22 cellular contexts compared by ENCODE assay signal in genomic region chr2:30463535-30463934, GRCh38. TPM values are rescaled to one million over a fixed set of nuclear protein-coding genes. Genes with fewer than 3 reads are reported as not detected.
A peak's percentile ranks its signal among the peaks of the same experiment; 100 is the strongest.
DNase-seq lines count a peak whose midpoint lies in the region; ATAC-seq, FAIRE-seq and TF ChIP-seq lines count a peak whose summit lies in the region.
"Had no signal": no experiment of that assay in that cellular context is flagged by ENCODE, and none has a peak within 500 bp of the region (broad histone marks: within the 10 kb centered on the region; RNA-seq: fewer than 3 reads in every experiment).

No MANE protein-coding gene starts in this region.

- H3K4me3 Mint-ChIP-seq in activated naive CD8-positive, alpha-beta T cell: no peak overlapping the region
- no peak overlapping the region for H3K4me3 Mint-ChIP-seq in activated naive CD8-positive, alpha-beta T cell treated with anti-CD3 and anti-CD28 coated beads, Interleukin-2, amount 50 U/mL, for 24 hours
- no peak overlapping the region for H3K4me3 Mint-ChIP-seq in stimulated activated naive B cell treated with anti-CD40 and anti-IgM and Interleukin-4, amounts not matched to agents 10 μg/mL and 1 μg/mL and 100 μg/mL, for 72 hours
- no peak overlapping the region for H3K4me3 Mint-ChIP-seq in T-helper 2 cell treated with Interferon-gamma antibody and Interleukin-4, amounts not matched to agents 5 μg/mL and 100 μg/mL, for 36 hours
- H3K4me3 Mint-ChIP-seq in stimulated activated effector memory CD8-positive, alpha-beta T cell treated with anti-CD3 and anti-CD28 coated beads, Interleukin-12 subunit alpha, Interleukin-12 subunit beta, amount 100 ng/mL, for 72 hours: no peak overlapping the region
- H3K4me3 Mint-ChIP-seq: CD4-positive, alpha-beta memory T cell had no signal

- H3K4me1 ChIP-seq in DOHH2 (ENCODE audit: control insufficient read depth, low read length) (peaks cover 37% of the 10 kb centered on the region), GM12878 (ENCODE audit: control insufficient read depth, insufficient read depth, low read length) (peaks cover 3% of the 10 kb centered on the region; the same call in 1 of the 2 replicates)

- H3K27me3 Mint-ChIP-seq in activated naive CD8-positive, alpha-beta T cell: no peaks in the 10 kb centered on the region
- no peaks in the 10 kb centered on the region for H3K27me3 Mint-ChIP-seq in activated naive CD8-positive, alpha-beta T cell treated with anti-CD3 and anti-CD28 coated beads, Interleukin-2, amount 50 U/mL, for 24 hours
- H3K27me3 Mint-ChIP-seq in stimulated activated naive B cell treated with anti-CD40 and anti-IgM and Interleukin-4, amounts not matched to agents 10 μg/mL and 1 μg/mL and 100 μg/mL, for 72 hours: no peaks in the 10 kb centered on the region
- H3K27me3 Mint-ChIP-seq in T-helper 2 cell treated with Interferon-gamma antibody and Interleukin-4, amounts not matched to agents 5 μg/mL and 100 μg/mL, for 36 hours (ENCODE audit: low read depth): no peaks in the 10 kb centered on the region
- H3K27me3 Mint-ChIP-seq: CD4-positive, alpha-beta memory T cell had no signal

- no peak for TF ChIP-seq EP300 in GM12878 (IDR thresholded peaks at IDR 0.05; ENCODE audit: borderline replicate concordance in 1 of 2, control insufficient read depth in 1 of 2, low read depth in 2 of 2, low read length in 2 of 2)

- H3F3A ChIP-seq in DOHH2 (ENCODE audit: control insufficient read depth, insufficient read depth): peaks cover 9% of the 10 kb centered on the region

- H3K9me2 ChIP-seq in DOHH2 (replicated peaks; ENCODE audit: control insufficient read depth, low read length): no peaks in the 10 kb centered on the region

- no peak for ATAC-seq in activated naive CD8-positive, alpha-beta T cell treated with anti-CD3 and anti-CD28 coated beads, Interleukin-2, amount 50 U/mL, for 24 hours
- no peak; the same call in 1 of the 3 replicates for ATAC-seq in GM12878
- peak; percentile 53 to 64 for ATAC-seq in stimulated activated naive B cell treated with anti-CD40 and anti-IgM and Interleukin-4, amounts not matched to agents 10 μg/mL and 1 μg/mL and 100 μg/mL, for 72 hours (replicated peaks)
- ATAC-seq in stimulated activated effector memory CD8-positive, alpha-beta T cell treated with anti-CD3 and anti-CD28 coated beads, Interleukin-12 subunit alpha, Interleukin-12 subunit beta, amount 100 ng/mL, for 72 hours: no peak
- ATAC-seq: A549, HCT116 had no signal

- intact Hi-C loops in GM12878 (cut with micrococcal nuclease; ENCODE audit: unreplicated experiment): no loop called here

- H3K4me1 Mint-ChIP-seq in activated naive CD8-positive, alpha-beta T cell (ENCODE audit: low read depth): peaks cover 66% of the 10 kb centered on the region
- peaks cover 42% of the 10 kb centered on the region for H3K4me1 Mint-ChIP-seq in activated naive CD8-positive, alpha-beta T cell treated with anti-CD3 and anti-CD28 coated beads, Interleukin-2, amount 50 U/mL, for 24 hours
- H3K4me1 Mint-ChIP-seq in stimulated activated naive B cell treated with anti-CD40 and anti-IgM and Interleukin-4, amounts not matched to agents 10 μg/mL and 1 μg/mL and 100 μg/mL, for 72 hours: peaks cover 21 to 47% of the 10 kb centered on the region in 2 donors
- H3K4me1 Mint-ChIP-seq in T-helper 2 cell treated with Interferon-gamma antibody and Interleukin-4, amounts not matched to agents 5 μg/mL and 100 μg/mL, for 36 hours (ENCODE audit: low read depth): peaks cover 4% of the 10 kb centered on the region
- peaks cover 24% of the 10 kb centered on the region for H3K4me1 Mint-ChIP-seq in stimulated activated effector memory CD8-positive, alpha-beta T cell treated with anti-CD3 and anti-CD28 coated beads, Interleukin-12 subunit alpha, Interleukin-12 subunit beta, amount 100 ng/mL, for 72 hours

- H4K20me1 ChIP-seq in DOHH2 (ENCODE audit: control insufficient read depth, insufficient read depth, low read depth, low read length) (no peaks in the 10 kb centered on the region), GM12878 (ENCODE audit: control insufficient read depth, insufficient read depth) (no peaks in the 10 kb centered on the region)

- CTCF ChIA-PET in GM12878 (lab: Yijun Ruan, JAX): no interaction called here

- no peak for FAIRE-seq in GM12878 (lab: Jason Lieb, UNC)
- FAIRE-seq: A549, GM12891, GM19239, HTR-8/SVneo had no signal

- 50% methylated on average over 2 of the region's 2 CpGs for WGBS in GM12878 (ENCODE audit: insufficient coverage, insufficient replicate concordance, low lambda C conversion rate, missing lambda C conversion rate)

- no peaks in the 10 kb centered on the region for H3K9me3 Mint-ChIP-seq in activated naive CD8-positive, alpha-beta T cell (ENCODE audit: low read depth)
- H3K9me3 Mint-ChIP-seq in activated naive CD8-positive, alpha-beta T cell treated with anti-CD3 and anti-CD28 coated beads, Interleukin-2, amount 50 U/mL, for 24 hours: peaks cover 4% of the 10 kb centered on the region
- no peaks in the 10 kb centered on the region for H3K9me3 Mint-ChIP-seq in stimulated activated naive B cell treated with anti-CD40 and anti-IgM and Interleukin-4, amounts not matched to agents 10 μg/mL and 1 μg/mL and 100 μg/mL, for 72 hours
- H3K9me3 Mint-ChIP-seq in T-helper 2 cell treated with Interferon-gamma antibody and Interleukin-4, amounts not matched to agents 5 μg/mL and 100 μg/mL, for 36 hours: peaks cover under 1% of the 10 kb centered on the region
- peaks cover under 1% of the 10 kb centered on the region for H3K9me3 Mint-ChIP-seq in stimulated activated effector memory CD8-positive, alpha-beta T cell treated with anti-CD3 and anti-CD28 coated beads, Interleukin-12 subunit alpha, Interleukin-12 subunit beta, amount 100 ng/mL, for 72 hours

- H3K4me2 ChIP-seq in DOHH2 (ENCODE audit: low read length): peak overlapping the region; percentile 30
- no peak overlapping the region for H3K4me2 ChIP-seq in GM12878 (ENCODE audit: control insufficient read depth, insufficient read depth)
- H3K4me2 ChIP-seq: A549 had no signal

- in situ Hi-C loops in GM12878 (cut with MboI): no loop called here

- POLR2A ChIA-PET in GM12878 (lab: Charles Lee): no interaction called here

- peaks cover 6% of the 10 kb centered on the region for H3K36me3 Mint-ChIP-seq in activated naive CD8-positive, alpha-beta T cell
- peaks cover 25% of the 10 kb centered on the region for H3K36me3 Mint-ChIP-seq in activated naive CD8-positive, alpha-beta T cell treated with anti-CD3 and anti-CD28 coated beads, Interleukin-2, amount 50 U/mL, for 24 hours (ENCODE audit: low read depth)
- peaks cover 23 to 30% of the 10 kb centered on the region in 2 donors for H3K36me3 Mint-ChIP-seq in stimulated activated naive B cell treated with anti-CD40 and anti-IgM and Interleukin-4, amounts not matched to agents 10 μg/mL and 1 μg/mL and 100 μg/mL, for 72 hours
- peaks cover 17% of the 10 kb centered on the region for H3K36me3 Mint-ChIP-seq in T-helper 2 cell treated with Interferon-gamma antibody and Interleukin-4, amounts not matched to agents 5 μg/mL and 100 μg/mL, for 36 hours (ENCODE audit: low read depth)
- no peaks in the 10 kb centered on the region for H3K36me3 Mint-ChIP-seq in stimulated activated effector memory CD8-positive, alpha-beta T cell treated with anti-CD3 and anti-CD28 coated beads, Interleukin-12 subunit alpha, Interleukin-12 subunit beta, amount 100 ng/mL, for 72 hours

- TF ChIP-seq CTCF in DOHH2 (IDR thresholded peaks at IDR 0.05; ENCODE audit: low read depth, low read length, poor library complexity, severe bottlenecking) (no peak), GM12878 (IDR thresholded peaks at IDR 0.05 in 2 of 3, conservative IDR thresholded peaks at IDR 0.05 in 1 of 3; ENCODE audit: control insufficient read depth in 2 of 3, extremely low read depth in 1 of 3, insufficient read depth in 1 of 3, low read depth in 3 of 3, low read length in 3 of 3) (no peak)

- peak overlapping the region; percentile 35 for H3K27ac Mint-ChIP-seq in activated naive CD8-positive, alpha-beta T cell
- H3K27ac Mint-ChIP-seq in activated naive CD8-positive, alpha-beta T cell treated with anti-CD3 and anti-CD28 coated beads, Interleukin-2, amount 50 U/mL, for 24 hours: no peak overlapping the region
- H3K27ac Mint-ChIP-seq in stimulated activated naive B cell treated with anti-CD40 and anti-IgM and Interleukin-4, amounts not matched to agents 10 μg/mL and 1 μg/mL and 100 μg/mL, for 72 hours: no peak overlapping the region
- no peak overlapping the region for H3K27ac Mint-ChIP-seq in T-helper 2 cell treated with Interferon-gamma antibody and Interleukin-4, amounts not matched to agents 5 μg/mL and 100 μg/mL, for 36 hours
- H3K27ac Mint-ChIP-seq in stimulated activated effector memory CD8-positive, alpha-beta T cell treated with anti-CD3 and anti-CD28 coated beads, Interleukin-12 subunit alpha, Interleukin-12 subunit beta, amount 100 ng/mL, for 72 hours: no peak overlapping the region

- no peak for DNase-seq in activated naive CD8-positive, alpha-beta T cell treated with anti-CD3 and anti-CD28 coated beads, Interleukin-2, amount 50 U/mL, for 24 hours
- DNase-seq in GM12878 (ENCODE audit: low read depth, low spot score): no peak
- no peak for DNase-seq in stimulated activated naive B cell treated with anti-CD40 and anti-IgM and Interleukin-4, amounts not matched to agents 10 μg/mL and 1 μg/mL and 100 μg/mL, for 72 hours
- DNase-seq in T-helper 2 cell treated with Interferon-gamma antibody and Interleukin-4, amounts not matched to agents 5 μg/mL and 100 μg/mL, for 36 hours (ENCODE audit: low spot score): no peak
- DNase-seq in stimulated activated effector memory CD8-positive, alpha-beta T cell treated with anti-CD3 and anti-CD28 coated beads, Interleukin-12 subunit alpha, Interleukin-12 subunit beta, amount 100 ng/mL, for 72 hours (ENCODE audit: low spot score in 2 of 2): no peak
- DNase-seq: AML-193; Calu3; CD4-positive, alpha-beta memory T cell; DMS79 treated with DMSO at 0.1 percent for 48 hours; EL; GOT3; H7; IMR-90 had no signal

- no peaks in the 10 kb centered on the region for H3K27me3 ChIP-seq in DOHH2 (ENCODE audit: control insufficient read depth, low read length)
- H3K27me3 ChIP-seq in GM12878 (replicated peaks in 1 of 2; ENCODE audit: control insufficient read depth in 2 of 2, insufficient read depth in 2 of 2, low read length in 1 of 2): no peaks in the 10 kb centered on the region

- RAD21 ChIA-PET in GM12878 (lab: Charles Lee; ENCODE audit: unreplicated experiment): no interaction called here

- SMC1A ChIA-PET in GM12878 (lab: Charles Lee; ENCODE audit: uncharacterized antibody, unreplicated experiment): no interaction called here

- BruUV-seq in GM12878 (replicated peaks; lab: Mats Ljungman, UMichigan): no TSS peak

- no peak overlapping the region; the same call in 1 of the 2 replicates for H3K4me3 ChIP-seq in DOHH2 (ENCODE audit: low read length)
- H3K4me3 ChIP-seq in GM12878: no peak overlapping the region
- H3K4me3 ChIP-seq: A549 had no signal

- H3K9ac ChIP-seq in GM12878 (ENCODE audit: control insufficient read depth, insufficient read depth, low read length): no peak overlapping the region

- H2AFZ ChIP-seq in GM12878 (ENCODE audit: control insufficient read depth, low read depth, low read length): no peak overlapping the region

- H3K27ac ChIP-seq in DOHH2 (ENCODE audit: low read depth, low read length) (no peak overlapping the region; the same call in 1 of the 2 replicates), GM12878 (ENCODE audit: control insufficient read depth, insufficient read depth) (no peak overlapping the region)
- H3K27ac ChIP-seq: 22Rv1, A549, C4-2B had no signal

- H3K79me2 ChIP-seq in DOHH2 (ENCODE audit: control insufficient read depth, low read length) (peaks cover 76% of the 10 kb centered on the region), GM12878 (ENCODE audit: control insufficient read depth, insufficient read depth, low read length) (peaks cover 4% of the 10 kb centered on the region)

- no peak for TF ChIP-seq RAD21 in GM12878 (IDR thresholded peaks at IDR 0.05; ENCODE audit: insufficient read depth, low read depth, low read length)

- H3K9me3 ChIP-seq in DOHH2 (ENCODE audit: control insufficient read depth, insufficient read depth, low read length): no peaks in the 10 kb centered on the region
- H3K9me3 ChIP-seq in GM12878 (replicated peaks; ENCODE audit: control insufficient read depth, insufficient read depth, low read length): peaks cover 2% of the 10 kb centered on the region

- TF ChIP-seq POLR2A in GM12878 (IDR thresholded peaks at IDR 0.05; ENCODE audit: low read depth, low read length): no peak

- H3K36me3 ChIP-seq in DOHH2 (ENCODE audit: control insufficient read depth, low read length): peaks cover 12% of the 10 kb centered on the region; the same call in 1 of the 2 replicates
- H3K36me3 ChIP-seq in GM12878 (ENCODE audit: control insufficient read depth in 2 of 2, insufficient read depth in 2 of 2, low read length in 1 of 2): no peaks in the 10 kb centered on the region; a peak in 2 of 4 replicates

RNA-seq across cellular contexts. Expression of gene LCLAT1, which starts 16.5 kb away (rescaled TPM):
- total RNA-seq in GM12878 (2013; cell fraction: nucleolus; rRNA removed): 56.2 and 59.7 TPM in 2 replicates
- 9.6 and 11.1 TPM in 2 replicates for total RNA-seq in GM12878 (2014; rRNA removed)
- 14.5 and 15.7 TPM in 2 replicates for total RNA-seq in GM12878 (2014; rRNA removed; fragmentation: Illumina TruSeq; extraction: Trizol)
- 17.5 and 18.6 TPM in 2 replicates for total RNA-seq in GM12878 (2021)
- 1.8 TPM for polyA plus RNA-seq in GM12878 (2011; ENCODE audit: low read depth)
- polyA plus RNA-seq in GM12878 (2011; rRNA removed): 16.2 and 22.7 TPM in 2 replicates
- polyA plus RNA-seq in GM12878 (2011; cell fraction: cytosol; rRNA removed): 8.1 and 8.3 TPM in 2 replicates
- polyA plus RNA-seq in GM12878 (2011; cell fraction: nucleus; rRNA removed): 8.1 and 8.3 TPM in 2 replicates
- polyA plus RNA-seq in GM12878 (2012): 2.9 and 3.3 TPM in 2 replicates
- polyA plus RNA-seq in GM12878 (2014; fragmentation: Illumina TruSeq; extraction: Trizol): 10.8 and 11.9 TPM in 2 replicates
- 10 to 100 TPM in 1 of 2 experiments, 1 to 10 TPM in 1; 8.1 to 33.0 TPM for polyA plus RNA-seq in GM12878 (2014; fragmentation: Nextera tagmentation; extraction: Ambion mirVana)
- 8.5 and 9.4 TPM in 2 replicates for polyA plus RNA-seq in GM12878 (2014; rRNA removed)
- polyA plus RNA-seq in GM12878 (2016; fragmentation: Nextera tagmentation; extraction: Ambion mirVana): 10 to 100 TPM; 22.7 to 24.3 TPM
- polyA minus RNA-seq in GM12878 (2011; rRNA and poly(A)+ RNA removed): 33.5 and 41.1 TPM in 2 replicates
- polyA minus RNA-seq in GM12878 (2011; cell fraction: cytosol; rRNA and poly(A)+ RNA removed): 9.9 and 10.3 TPM in 2 replicates
- polyA minus RNA-seq in GM12878 (2011; cell fraction: nucleus; rRNA and poly(A)+ RNA removed): 19.6 and 39.4 TPM in 2 replicates

Comparison
In these comparisons a context has a peak if more than half of its experiments do, and no peak if none do; other contexts are left out.
1. ATAC-seq: peak in stimulated activated naive B cell treated with anti-CD40 and anti-IgM and Interleukin-4, amounts not matched to agents 10 μg/mL and 1 μg/mL and 100 μg/mL, for 72 hours (2 of 2); none in activated naive CD8-positive, alpha-beta T cell treated with anti-CD3 and anti-CD28 coated beads, Interleukin-2, amount 50 U/mL, for 24 hours (single experiment), GM12878 (single experiment) and stimulated activated effector memory CD8-positive, alpha-beta T cell treated with anti-CD3 and anti-CD28 coated beads, Interleukin-12 subunit alpha, Interleukin-12 subunit beta, amount 100 ng/mL, for 72 hours (single experiment).